In genomic region chr10:84339025-84339424, GRCh38 we compare ENCODE assay signal across 18 cellular contexts. TPM values are rescaled to one million over a fixed set of nuclear protein-coding genes. Genes with fewer than 3 reads are reported as not detected.
A peak's percentile ranks its signal among the peaks of the same experiment; 100 is the strongest.
DNase-seq lines count a peak whose midpoint lies in the region; ATAC-seq and FAIRE-seq lines count a peak whose summit lies in the region.
"Had no signal": no experiment of that assay in that cellular context is flagged by ENCODE, and none has a peak within 500 bp of the region (broad histone marks: within the 10 kb centered on the region; RNA-seq: fewer than 3 reads in every experiment).

No MANE protein-coding gene starts in this region.

- FAIRE-seq in HTR-8/SVneo (lab: Jason Lieb, UNC) = no peak
- FAIRE-seq: A549, GM12878, GM19239, H1 had no signal

- peaks cover 46% of the 10 kb centered on the region for H3K4me1 Mint-ChIP-seq in activated naive CD8-positive, alpha-beta T cell (ENCODE audit: low read depth)
- peaks cover 50% of the 10 kb centered on the region for H3K4me1 Mint-ChIP-seq in activated naive CD8-positive, alpha-beta T cell treated with anti-CD3 and anti-CD28 coated beads for 36 hours
- H3K4me1 Mint-ChIP-seq in activated T-helper 17 cell treated with anti-CD3 and anti-CD28 coated beads, Interleukin-2, amount 50 U/mL, for 72 hours = peaks cover 54% of the 10 kb centered on the region
- peaks cover 55% of the 10 kb centered on the region for H3K4me1 Mint-ChIP-seq in stimulated activated effector memory CD8-positive, alpha-beta T cell treated with anti-CD3 and anti-CD28 coated beads, Interleukin-12 subunit alpha, Interleukin-12 subunit beta, amount 100 ng/mL, for 72 hours

- H3K27me3 Mint-ChIP-seq in activated naive CD8-positive, alpha-beta T cell = no peaks in the 10 kb centered on the region
- H3K27me3 Mint-ChIP-seq in activated naive CD8-positive, alpha-beta T cell treated with anti-CD3 and anti-CD28 coated beads for 36 hours = no peaks in the 10 kb centered on the region
- H3K27me3 Mint-ChIP-seq in activated T-helper 17 cell treated with anti-CD3 and anti-CD28 coated beads, Interleukin-2, amount 50 U/mL, for 72 hours = no peaks in the 10 kb centered on the region
- H3K27me3 Mint-ChIP-seq: CD4-positive, alpha-beta T cell had no signal

- no peak overlapping the region for H3K4me3 Mint-ChIP-seq in activated naive CD8-positive, alpha-beta T cell
- no peak overlapping the region for H3K4me3 Mint-ChIP-seq in activated naive CD8-positive, alpha-beta T cell treated with anti-CD3 and anti-CD28 coated beads for 36 hours
- H3K4me3 Mint-ChIP-seq in activated T-helper 17 cell treated with anti-CD3 and anti-CD28 coated beads, Interleukin-2, amount 50 U/mL, for 72 hours = peak overlapping the region; percentile 15
- H3K4me3 Mint-ChIP-seq in stimulated activated effector memory CD8-positive, alpha-beta T cell treated with anti-CD3 and anti-CD28 coated beads, Interleukin-12 subunit alpha, Interleukin-12 subunit beta, amount 100 ng/mL, for 72 hours = no peak overlapping the region
- H3K4me3 Mint-ChIP-seq: CD4-positive, alpha-beta T cell; H9 had no signal

- H3K9me3 Mint-ChIP-seq in activated naive CD8-positive, alpha-beta T cell (ENCODE audit: low read depth) = no peaks in the 10 kb centered on the region
- H3K9me3 Mint-ChIP-seq in activated naive CD8-positive, alpha-beta T cell treated with anti-CD3 and anti-CD28 coated beads for 36 hours = no peaks in the 10 kb centered on the region
- H3K9me3 Mint-ChIP-seq in activated T-helper 17 cell treated with anti-CD3 and anti-CD28 coated beads, Interleukin-2, amount 50 U/mL, for 72 hours = no peaks in the 10 kb centered on the region
- no peaks in the 10 kb centered on the region for H3K9me3 Mint-ChIP-seq in stimulated activated effector memory CD8-positive, alpha-beta T cell treated with anti-CD3 and anti-CD28 coated beads, Interleukin-12 subunit alpha, Interleukin-12 subunit beta, amount 100 ng/mL, for 72 hours
- H3K9me3 Mint-ChIP-seq: CD4-positive, alpha-beta T cell; H9 had no signal

- peak; percentile 38 for DNase-seq in DMS53 (lab: John Stamatoyannopoulos, UW)
- no peak for DNase-seq in DMS53 treated with DMSO at 0.1 percent for 48 hours (lab: John Stamatoyannopoulos, UW; ENCODE audit: unreplicated experiment)
- no peak for DNase-seq in activated naive CD8-positive, alpha-beta T cell treated with anti-CD3 and anti-CD28 coated beads for 36 hours
- no peak for DNase-seq in stimulated activated effector memory CD8-positive, alpha-beta T cell treated with anti-CD3 and anti-CD28 coated beads, Interleukin-12 subunit alpha, Interleukin-12 subunit beta, amount 100 ng/mL, for 72 hours (ENCODE audit: low spot score in 2 of 2)
- DNase-seq in HTR-8/SVneo (ENCODE audit: insufficient read length, low spot score) = no peak
- DNase-seq: AML-193; CD4-positive, alpha-beta T cell; DMS153; DND-41; EL; H9; IMR-90 had no signal

- H3K27ac Mint-ChIP-seq in activated naive CD8-positive, alpha-beta T cell = peak overlapping the region; percentile 14
- H3K27ac Mint-ChIP-seq in activated naive CD8-positive, alpha-beta T cell treated with anti-CD3 and anti-CD28 coated beads for 36 hours = no peak overlapping the region
- no peak overlapping the region for H3K27ac Mint-ChIP-seq in activated T-helper 17 cell treated with anti-CD3 and anti-CD28 coated beads, Interleukin-2, amount 50 U/mL, for 72 hours
- H3K27ac Mint-ChIP-seq in stimulated activated effector memory CD8-positive, alpha-beta T cell treated with anti-CD3 and anti-CD28 coated beads, Interleukin-12 subunit alpha, Interleukin-12 subunit beta, amount 100 ng/mL, for 72 hours = peak overlapping the region; percentile 30
- H3K27ac Mint-ChIP-seq: CD4-positive, alpha-beta T cell; H9 had no signal

- H3K36me3 Mint-ChIP-seq in activated naive CD8-positive, alpha-beta T cell = peaks cover 2% of the 10 kb centered on the region
- H3K36me3 Mint-ChIP-seq in activated naive CD8-positive, alpha-beta T cell treated with anti-CD3 and anti-CD28 coated beads for 36 hours = peaks cover 14% of the 10 kb centered on the region
- H3K36me3 Mint-ChIP-seq in activated T-helper 17 cell treated with anti-CD3 and anti-CD28 coated beads, Interleukin-2, amount 50 U/mL, for 72 hours (ENCODE audit: low read depth) = peaks cover 51% of the 10 kb centered on the region
- H3K36me3 Mint-ChIP-seq in stimulated activated effector memory CD8-positive, alpha-beta T cell treated with anti-CD3 and anti-CD28 coated beads, Interleukin-12 subunit alpha, Interleukin-12 subunit beta, amount 100 ng/mL, for 72 hours = peaks cover 33% of the 10 kb centered on the region

- no peak for ATAC-seq in activated T-helper 17 cell treated with anti-CD3 and anti-CD28 coated beads, Interleukin-2, amount 50 U/mL, for 72 hours (replicated peaks)
- no peak for ATAC-seq in stimulated activated effector memory CD8-positive, alpha-beta T cell treated with anti-CD3 and anti-CD28 coated beads, Interleukin-12 subunit alpha, Interleukin-12 subunit beta, amount 100 ng/mL, for 72 hours
- ATAC-seq: A549, GM12878 had no signal

RNA-seq across cellular contexts. Expression of gene CCSER2, which starts 10.6 kb away (rescaled TPM):
- total RNA-seq in activated naive CD8-positive, alpha-beta T cell treated with anti-CD3 and anti-CD28 coated beads for 36 hours = 10 to 100 TPM; 42.4 to 43.8 TPM
- 100 to 1,000 TPM in 1 of 2 donors, 10 to 100 TPM in 1; 47.5 to 107 TPM for total RNA-seq in activated T-helper 17 cell treated with anti-CD3 and anti-CD28 coated beads, Interleukin-2, amount 50 U/mL, for 72 hours

Comparison
In these comparisons a context has a peak if more than half of its experiments do, and no peak if none do; other contexts are left out.
1. H3K27ac Mint-ChIP-seq: peak in activated naive CD8-positive, alpha-beta T cell (single experiment) and stimulated activated effector memory CD8-positive, alpha-beta T cell treated with anti-CD3 and anti-CD28 coated beads, Interleukin-12 subunit alpha, Interleukin-12 subunit beta, amount 100 ng/mL, for 72 hours (single experiment); none in activated naive CD8-positive, alpha-beta T cell treated with anti-CD3 and anti-CD28 coated beads for 36 hours (single experiment) and activated T-helper 17 cell treated with anti-CD3 and anti-CD28 coated beads, Interleukin-2, amount 50 U/mL, for 72 hours (single experiment).